In genomic region chr6:11217360-11218076, GRCh38 we compare ENCODE assay signal across 10 cellular contexts. TPM values are rescaled to one million over a fixed set of nuclear protein-coding genes. Genes with fewer than 3 reads are reported as not detected.
DNase-seq lines count a peak whose midpoint lies in the region; ATAC-seq lines count a peak whose summit lies in the region.
"Had no signal": no experiment of that assay in that cellular context is flagged by ENCODE, and none has a peak within 500 bp of the region (broad histone marks: within the 10 kb centered on the region; RNA-seq: fewer than 3 reads in every experiment).

No MANE protein-coding gene starts in this region.

- no peak overlapping the region for H3K4me3 ChIP-seq in muscle layer of duodenum (ENCODE audit: low read depth in 1 of 2, low read length in 2 of 2)
- H3K4me3 ChIP-seq: SK-N-MC had no signal

- H3K27me3 ChIP-seq in muscle layer of duodenum (ENCODE audit: low read depth, low read length), result no peaks in the 10 kb centered on the region

- peak; percentile 50 for DNase-seq in Caki2 (ENCODE audit: low read depth)
- peak; percentile 63 for DNase-seq in astrocyte of the hippocampus (ENCODE audit: low read depth, low spot score)
- DNase-seq in inferior parietal cortex (ENCODE audit: extremely low spot score), result no peak
- DNase-seq in cortex of kidney (lab: John Stamatoyannopoulos, UW), result no peak
- DNase-seq: MM.1S had no signal

- no peaks in the 10 kb centered on the region for H3K36me3 ChIP-seq in muscle layer of duodenum (ENCODE audit: control insufficient read depth in 1 of 2, insufficient read depth in 2 of 2, low read length in 2 of 2)

- H3K27ac ChIP-seq in muscle layer of duodenum (ENCODE audit: low read length), result peak overlapping the region; percentile 52
- H3K27ac ChIP-seq: SK-N-MC had no signal

- H3K9me3 ChIP-seq in muscle layer of duodenum (ENCODE audit: control insufficient read depth in 1 of 2, low read length in 2 of 2), result no peaks in the 10 kb centered on the region

- ATAC-seq in GM21786 (IDR thresholded peaks at IDR 0.05; ENCODE audit: unreplicated experiment), result peak; percentile 51
- no peak for ATAC-seq in HG02885 (IDR thresholded peaks at IDR 0.05; ENCODE audit: poor library complexity, unreplicated experiment)
- no peak for ATAC-seq in GM18502 (IDR thresholded peaks at IDR 0.05; ENCODE audit: poor library complexity, unreplicated experiment)

- in situ Hi-C loops in Caki2 (cut with HindIII; ENCODE audit: low pct_unique_long_range_greater_than_20kb, low sequenced_read_pairs), result no loop called here

- peaks cover 13% of the 10 kb centered on the region in 2 donors for H3K4me1 ChIP-seq in muscle layer of duodenum (ENCODE audit: control insufficient read depth in 1 of 2, insufficient read depth in 2 of 2, low read length in 2 of 2)

RNA-seq across cellular contexts. Expression of gene NEDD9, which starts 14.9 kb away (rescaled TPM):
- total RNA-seq in Caki2 (2014; rRNA removed; shearing (Covaris generic); ENCODE audit: low replicate concordance), result 5.2 and 7.9 TPM in 2 replicates

Comparison
In these comparisons a context has a peak if more than half of its experiments do, and no peak if none do; other contexts are left out.
1. DNase-seq: peak in Caki2 (single experiment) and astrocyte of the hippocampus (single experiment); none in inferior parietal cortex (single experiment) and cortex of kidney (single experiment).